8 cellular contexts compared by ENCODE assay signal in genomic region chr1:84078824-84079167, GRCh38.
DNase-seq lines count a peak whose midpoint lies in the region; ATAC-seq and TF ChIP-seq lines count a peak whose summit lies in the region.

No MANE protein-coding gene starts in this region.

- no peak for TF ChIP-seq POLR2A in body of pancreas (IDR thresholded peaks at IDR 0.05)

- H3K36me3 Mint-ChIP-seq in activated CD8-positive, alpha-beta T cell treated with anti-CD3 and anti-CD28 coated beads for 36 hours (ENCODE audit: low read depth) = peaks cover 2% of the 10 kb centered on the region

- CTCF ChIA-PET in activated CD8-positive, alpha-beta T cell treated with anti-CD3 and anti-CD28 coated beads for 36 hours (lab: Charles Lee) = interaction anchor here (1.0 to 1.8 kb wide), 2 partner anchors 11 to 355 kb away, joined by 4 to 5 read pairs; no protein-coding TSS in a partner anchor

- H3K27me3 ChIP-seq in subcutaneous abdominal adipose tissue (ENCODE audit: control insufficient read depth in 5 of 5, insufficient read depth in 4 of 5, low read length in 5 of 5) = no peaks in the 10 kb centered on the region
- no peaks in the 10 kb centered on the region for H3K27me3 ChIP-seq in body of pancreas

- peak; percentile 23 for DNase-seq in NCI-H82 treated with DMSO at 0.1 percent for 48 hours (lab: John Stamatoyannopoulos, UW; ENCODE audit: unreplicated experiment)
- no peak for DNase-seq in NCI-H82 (lab: John Stamatoyannopoulos, UW)
- DNase-seq in activated CD8-positive, alpha-beta T cell treated with anti-CD3 and anti-CD28 coated beads for 36 hours = no peak
- peak; percentile 34 for DNase-seq in inferior parietal cortex (ENCODE audit: extremely low spot score)
- DNase-seq in GM20000 (ENCODE audit: low spot score) = no peak
- no peak for DNase-seq in medulla oblongata (ENCODE audit: extremely low spot score)
- DNase-seq in body of pancreas = no peak

- peak overlapping the region; percentile 59 for H3K27ac Mint-ChIP-seq in activated CD8-positive, alpha-beta T cell treated with anti-CD3 and anti-CD28 coated beads for 36 hours

- WGBS in body of pancreas, 2 donors = 13 to 29% methylated on average over 6 of the region's 6 CpGs

- TF ChIP-seq CTCF in activated CD8-positive, alpha-beta T cell treated with anti-CD3 and anti-CD28 coated beads for 36 hours (IDR thresholded peaks at IDR 0.05) = no peak
- TF ChIP-seq CTCF in GM20000 (IDR thresholded peaks at IDR 0.05; ENCODE audit: extremely low read depth, missing control alignments) (no peak), body of pancreas (IDR thresholded peaks at IDR 0.05) (no peak)

- H3K4me1 Mint-ChIP-seq in activated CD8-positive, alpha-beta T cell treated with anti-CD3 and anti-CD28 coated beads for 36 hours (ENCODE audit: low read depth) = peaks cover 9% of the 10 kb centered on the region

- H3K9me3 ChIP-seq in subcutaneous abdominal adipose tissue (ENCODE audit: control insufficient read depth in 5 of 5, low read length in 5 of 5) = no peaks in the 10 kb centered on the region
- H3K9me3 ChIP-seq in body of pancreas = no peaks in the 10 kb centered on the region

- no peak for ATAC-seq in activated CD8-positive, alpha-beta T cell treated with anti-CD3 and anti-CD28 coated beads for 36 hours
- no peak for ATAC-seq in body of pancreas

- POLR2A ChIA-PET in activated CD8-positive, alpha-beta T cell treated with anti-CD3 and anti-CD28 coated beads for 36 hours (lab: Charles Lee) = interaction anchor here (1.1 to 1.8 kb wide), 2 partner anchors 11 to 89 kb away, joined by 3 to 8 read pairs; no protein-coding TSS in a partner anchor

- peaks cover 2 to 19% (median 17%) of the 10 kb centered on the region in 5 donors for H3K4me1 ChIP-seq in subcutaneous abdominal adipose tissue (ENCODE audit: control insufficient read depth in 5 of 5, insufficient read depth in 5 of 5, low read length in 5 of 5)
- no peaks in the 10 kb centered on the region for H3K4me1 ChIP-seq in body of pancreas

- intact Hi-C loops in activated CD8-positive, alpha-beta T cell treated with anti-CD3 and anti-CD28 coated beads for 36 hours (cut with micrococcal nuclease) = no loop called here
- intact Hi-C loops in body of pancreas (cut with DNase I) = no loop called here

- peak overlapping the region; percentile 57 to 90 (median 77) for H3K9ac ChIP-seq in subcutaneous abdominal adipose tissue (ENCODE audit: low read length in 5 of 5)

- H3K36me3 ChIP-seq in subcutaneous abdominal adipose tissue (ENCODE audit: control insufficient read depth in 5 of 5, insufficient read depth in 5 of 5, low read length in 5 of 5) (no peaks in the 10 kb centered on the region), body of pancreas (replicated peaks in 1 of 2; ENCODE audit: insufficient read depth in 1 of 2, low read depth in 2 of 2) (no peaks in the 10 kb centered on the region)

- peak overlapping the region; percentile 84 to 99 (median 90) for H3K4me3 ChIP-seq in subcutaneous abdominal adipose tissue (ENCODE audit: low read depth in 1 of 5, low read length in 5 of 5)
- H3K4me3 ChIP-seq in body of pancreas = peak overlapping the region in 1 of 2 donors; percentile 83

- H3K4me3 Mint-ChIP-seq in activated CD8-positive, alpha-beta T cell treated with anti-CD3 and anti-CD28 coated beads for 36 hours = peak overlapping the region; percentile 85

- no peaks in the 10 kb centered on the region for H3K9me3 Mint-ChIP-seq in activated CD8-positive, alpha-beta T cell treated with anti-CD3 and anti-CD28 coated beads for 36 hours

- no peaks in the 10 kb centered on the region for H3K27me3 Mint-ChIP-seq in activated CD8-positive, alpha-beta T cell treated with anti-CD3 and anti-CD28 coated beads for 36 hours

- H3K27ac ChIP-seq in subcutaneous abdominal adipose tissue (ENCODE audit: low read depth, low read length) (peak overlapping the region; percentile 86), body of pancreas (peak overlapping the region in 1 of 4 donors; percentile 82)

Comparison
In these comparisons a context has a peak if more than half of its experiments do, and no peak if none do; other contexts are left out.
1. DNase-seq: peak in NCI-H82 treated with DMSO at 0.1 percent for 48 hours (single experiment) and inferior parietal cortex (single experiment); none in NCI-H82 (single experiment), activated CD8-positive, alpha-beta T cell treated with anti-CD3 and anti-CD28 coated beads for 36 hours (single experiment), GM20000 (single experiment), medulla oblongata (single experiment) and body of pancreas (0 of 4).